In the genomic region with DNA sequence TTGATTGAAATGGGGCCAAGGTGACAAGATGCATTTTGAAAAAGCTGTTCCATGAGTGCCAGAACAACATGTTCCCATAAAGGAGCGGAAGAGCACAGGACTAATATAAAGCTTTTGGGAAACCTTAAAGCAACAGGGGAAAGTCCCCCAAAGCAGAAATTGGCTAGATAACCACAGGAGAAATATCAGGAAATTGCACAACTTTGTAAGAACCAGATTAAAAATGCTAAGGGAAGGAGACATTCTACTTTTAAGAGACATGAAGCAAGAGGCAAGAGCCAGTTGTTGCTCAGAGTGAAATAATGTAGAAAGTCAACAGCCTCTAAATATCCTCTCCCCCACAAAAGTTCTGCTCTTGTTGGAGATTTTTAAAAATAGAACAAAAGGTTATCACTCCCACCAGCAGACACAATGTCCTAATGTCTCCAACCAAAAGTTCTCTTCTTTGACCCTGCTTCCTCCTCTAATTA, we compare ENCODE assay signal across 14 cellular contexts.
DNase-seq lines count a peak whose midpoint lies in the region; TF ChIP-seq lines count a peak whose summit lies in the region.
"Had no signal": no experiment of that assay in that cellular context is flagged by ENCODE, and none has a peak within 500 bp of the region (broad histone marks: within the 10 kb centered on the region; RNA-seq: fewer than 3 reads in every experiment).

No MANE protein-coding gene starts in this region.

- no peaks in the 10 kb centered on the region for H3K4me1 Mint-ChIP-seq in neural progenitor cell
- H3K4me1 Mint-ChIP-seq: activated naive CD8-positive, alpha-beta T cell treated with anti-CD3 and anti-CD28 coated beads, Interleukin-2, amount 10 ng/mL, durations not matched to agents 7 days and 5 days; B cell had no signal

- no peaks in the 10 kb centered on the region for H3K79me2 ChIP-seq in neural progenitor cell (ENCODE audit: low read depth)

- peak overlapping the region in 9 of 11 experiments; percentile 10 to 80 (median 63); a peak in 15 of 22 replicates for H3K27ac ChIP-seq in BLaER1 treated with 17β-estradiol and CSF1 and Interleukin-3, amounts not matched to agents 10 nM and 100 nM
- H3K27ac ChIP-seq in prostate gland = peak overlapping the region in 1 of 2 donors; percentile 24
- no peak overlapping the region for H3K27ac ChIP-seq in WERI-Rb-1
- no peak overlapping the region for H3K27ac ChIP-seq in dorsolateral prefrontal cortex
- H3K27ac ChIP-seq in neural progenitor cell = no peak overlapping the region
- H3K27ac ChIP-seq: HL-60 had no signal

- H3K4me3 Mint-ChIP-seq in neural progenitor cell = no peak overlapping the region
- H3K4me3 Mint-ChIP-seq: activated naive CD8-positive, alpha-beta T cell treated with anti-CD3 and anti-CD28 coated beads, Interleukin-2, amount 10 ng/mL, durations not matched to agents 7 days and 5 days; B cell; neural crest cell; T-helper 2 cell treated with Interferon-gamma antibody and Interleukin-4, amounts not matched to agents 5 μg/mL and 100 μg/mL, for 36 hours had no signal

- TF ChIP-seq POLR2A in prostate gland (IDR thresholded peaks at IDR 0.05) = no peak

- H3K9ac ChIP-seq in BLaER1 treated with 17β-estradiol and CSF1 and Interleukin-3, amounts not matched to agents 10 nM and 100 nM = peak overlapping the region in 3 of 11 experiments; percentile 43 to 51 (median 48); a peak in 6 of 22 replicates
- no peak overlapping the region for H3K9ac ChIP-seq in neural progenitor cell

- H2AFZ ChIP-seq in neural progenitor cell (replicated peaks) = no peak overlapping the region

- no peaks in the 10 kb centered on the region for H3K27me3 ChIP-seq in BLaER1 treated with 17β-estradiol and CSF1 and Interleukin-3, amounts not matched to agents 10 nM and 100 nM
- H3K27me3 ChIP-seq in prostate gland (replicated peaks; ENCODE audit: insufficient read depth) (no peaks in the 10 kb centered on the region), WERI-Rb-1 (ENCODE audit: insufficient read depth, low read depth, severe bottlenecking) (peaks cover 20% of the 10 kb centered on the region), dorsolateral prefrontal cortex (no peaks in the 10 kb centered on the region), neural progenitor cell (no peaks in the 10 kb centered on the region)

- no peak overlapping the region for H3K4me3 ChIP-seq in BLaER1 treated with 17β-estradiol and CSF1 and Interleukin-3, amounts not matched to agents 10 nM and 100 nM
- H3K4me3 ChIP-seq in fibroblast of pulmonary artery (replicated peaks; ENCODE audit: low read depth, low read length) = no peak overlapping the region
- no peak overlapping the region for H3K4me3 ChIP-seq in prostate gland
- H3K4me3 ChIP-seq in WERI-Rb-1 (ENCODE audit: low read depth, low read length) = no peak overlapping the region
- H3K4me3 ChIP-seq in dorsolateral prefrontal cortex = no peak overlapping the region
- H3K4me3 ChIP-seq in neural progenitor cell = no peak overlapping the region

- no peak for TF ChIP-seq CTCF in fibroblast of pulmonary artery (IDR thresholded peaks at IDR 0.05; ENCODE audit: low read length, missing control alignments)
- no peak for TF ChIP-seq CTCF in prostate gland (IDR thresholded peaks at IDR 0.05)
- TF ChIP-seq CTCF in WERI-Rb-1 (IDR thresholded peaks at IDR 0.05; ENCODE audit: low read depth, low read length) = no peak
- no peak for TF ChIP-seq CTCF in dorsolateral prefrontal cortex (IDR thresholded peaks at IDR 0.05 in 54 of 56, conservative IDR thresholded peaks at IDR 0.05 in 2 of 56; ENCODE audit: low read depth in 1 of 56, partially characterized antibody in 56 of 56)
- TF ChIP-seq CTCF in neural progenitor cell (IDR thresholded peaks at IDR 0.05) = no peak

- H3K9me3 ChIP-seq in BLaER1 treated with 17β-estradiol and CSF1 and Interleukin-3, amounts not matched to agents 10 nM and 100 nM (replicated peaks in 1 of 11) = peaks cover 0 to 38% (median 5%) of the 10 kb centered on the region in 11 experiments; a peak in 7 of 22 replicates
- H3K9me3 ChIP-seq in prostate gland (no peaks in the 10 kb centered on the region), WERI-Rb-1 (ENCODE audit: severe bottlenecking) (no peaks in the 10 kb centered on the region), neural progenitor cell (ENCODE audit: low read depth) (no peaks in the 10 kb centered on the region)

- H4K20me1 ChIP-seq in BLaER1 treated with 17β-estradiol and CSF1 and Interleukin-3, amounts not matched to agents 10 nM and 100 nM = no peaks in the 10 kb centered on the region
- no peaks in the 10 kb centered on the region for H4K20me1 ChIP-seq in neural progenitor cell (ENCODE audit: low read depth)

- no peaks in the 10 kb centered on the region for H3K9me3 Mint-ChIP-seq in neural progenitor cell
- H3K9me3 Mint-ChIP-seq: T-helper 2 cell treated with Interferon-gamma antibody and Interleukin-4, amounts not matched to agents 5 μg/mL and 100 μg/mL, for 36 hours had no signal

- H3K4me2 ChIP-seq in BLaER1 treated with 17β-estradiol and CSF1 and Interleukin-3, amounts not matched to agents 10 nM and 100 nM = peak overlapping the region in 8 of 11 experiments; percentile 5 to 59 (median 34); a peak in 15 of 22 replicates
- H3K4me2 ChIP-seq in neural progenitor cell = no peak overlapping the region

- no peaks in the 10 kb centered on the region for H3F3A ChIP-seq in neural progenitor cell (ENCODE audit: low read depth)

- intact Hi-C loops in prostate gland (cut with DNase I) (no loop called here), dorsolateral prefrontal cortex (cut with DNase I) (no loop called here)

- H3K27ac Mint-ChIP-seq in neural progenitor cell = no peak overlapping the region
- H3K27ac Mint-ChIP-seq: activated naive CD8-positive, alpha-beta T cell treated with anti-CD3 and anti-CD28 coated beads, Interleukin-2, amount 10 ng/mL, durations not matched to agents 7 days and 5 days; B cell; T-helper 2 cell treated with Interferon-gamma antibody and Interleukin-4, amounts not matched to agents 5 μg/mL and 100 μg/mL, for 36 hours had no signal

- 11% methylated on average over 1 of the region's 1 CpG for WGBS in prostate gland

- peaks cover 0 to 29% (median 8%) of the 10 kb centered on the region in 10 experiments; a peak in 12 of 20 replicates for H3K4me1 ChIP-seq in BLaER1 treated with 17β-estradiol and CSF1 and Interleukin-3, amounts not matched to agents 10 nM and 100 nM
- H3K4me1 ChIP-seq in prostate gland (replicated peaks) (no peaks in the 10 kb centered on the region), neural progenitor cell (no peaks in the 10 kb centered on the region)

- H3K36me3 Mint-ChIP-seq in neural progenitor cell = no peaks in the 10 kb centered on the region
- H3K36me3 Mint-ChIP-seq: activated naive CD8-positive, alpha-beta T cell treated with anti-CD3 and anti-CD28 coated beads, Interleukin-2, amount 10 ng/mL, durations not matched to agents 7 days and 5 days had no signal

- DNase-seq in RPMI7951 (ENCODE audit: low read depth) (peak; percentile 61), fibroblast of pulmonary artery (ENCODE audit: low read depth) (peak; percentile 97), prostate gland (ENCODE audit: low spot score) (peak; percentile 47), WERI-Rb-1 (no peak), dorsolateral prefrontal cortex (no peak), neural progenitor cell (ENCODE audit: low spot score) (no peak), NCI-H345 treated with DMSO at 0.1 percent for 48 hours (lab: John Stamatoyannopoulos, UW; ENCODE audit: unreplicated experiment) (no peak)
- DNase-seq: activated naive CD8-positive, alpha-beta T cell treated with anti-CD3 and anti-CD28 coated beads, Interleukin-2, amount 10 ng/mL, durations not matched to agents 7 days and 5 days; NCI-H1105 treated with DMSO at 0.1 percent for 48 hours had no signal

- no peaks in the 10 kb centered on the region for H3K36me3 ChIP-seq in BLaER1 treated with 17β-estradiol and CSF1 and Interleukin-3, amounts not matched to agents 10 nM and 100 nM
- no peaks in the 10 kb centered on the region for H3K36me3 ChIP-seq in prostate gland
- H3K36me3 ChIP-seq in WERI-Rb-1 = no peaks in the 10 kb centered on the region
- H3K36me3 ChIP-seq in neural progenitor cell = no peaks in the 10 kb centered on the region

- peaks cover 2% of the 10 kb centered on the region for H3K27me3 Mint-ChIP-seq in neural progenitor cell (ENCODE audit: insufficient read depth, low read depth)

Comparison
In these comparisons a context has a peak if more than half of its experiments do, and no peak if none do; other contexts are left out.
1. H3K27ac ChIP-seq: peak in BLaER1 treated with 17β-estradiol and CSF1 and Interleukin-3, amounts not matched to agents 10 nM and 100 nM (9 of 11); none in WERI-Rb-1 (single experiment), dorsolateral prefrontal cortex (0 of 59) and neural progenitor cell (single experiment).
2. DNase-seq: peak in RPMI7951 (single experiment), fibroblast of pulmonary artery (single experiment) and prostate gland (single experiment); none in WERI-Rb-1 (single experiment), dorsolateral prefrontal cortex (0 of 10), neural progenitor cell (single experiment) and NCI-H345 treated with DMSO at 0.1 percent for 48 hours (single experiment).